Comparison of ENCODE assay signal across 1 cellular context in the genomic region with DNA sequence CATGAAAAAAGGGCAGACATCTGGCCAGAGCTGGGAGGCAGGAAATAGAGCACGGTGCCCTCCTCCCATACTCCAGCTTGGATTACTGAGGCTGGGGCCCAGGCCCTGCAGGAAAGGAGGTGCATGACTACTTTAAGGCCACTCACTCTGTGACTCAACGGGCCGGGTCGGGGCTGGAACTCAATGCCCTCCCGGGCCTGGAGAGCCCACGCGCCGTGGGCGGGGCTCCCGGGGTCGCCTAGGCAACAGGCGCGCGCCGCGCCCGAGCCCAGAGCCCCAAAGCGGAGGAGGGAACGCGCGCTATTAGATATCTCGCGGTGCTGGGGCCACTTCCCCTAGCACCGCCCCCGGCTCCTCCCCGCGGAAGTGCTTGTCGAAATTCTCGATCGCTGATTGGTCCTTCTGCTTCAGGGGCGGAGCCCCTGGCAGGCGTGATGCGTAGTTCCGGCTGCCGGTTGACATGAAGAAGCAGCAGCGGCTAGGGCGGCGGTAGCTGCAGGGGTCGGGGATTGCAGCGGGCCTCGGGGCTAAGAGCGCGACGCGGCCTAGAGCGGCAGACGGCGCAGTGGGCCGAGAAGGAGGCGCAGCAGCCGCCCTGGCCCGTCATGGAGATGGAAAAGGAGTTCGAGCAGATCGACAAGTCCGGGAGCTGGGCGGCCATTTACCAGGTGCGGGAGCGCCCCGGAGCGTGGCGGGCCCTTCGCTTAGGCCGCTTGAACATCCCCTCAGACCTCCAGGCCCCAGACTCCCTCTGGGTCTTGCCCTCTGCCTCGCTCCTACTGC.
TF ChIP-seq lines count a peak whose summit lies in the region.

Gene PTPN1, plus strand, starts transcription at position 461 of the 783 bp plus-strand sequence. Its CDS starts 145 bp downstream, at position 606.

TF ChIP-seq in K562, 482 proteins besides CTCF, POLR2A, EP300 and RAD21 (continued from another document and continues in another):
- no peak for TF ChIP-seq NFYB (IDR thresholded peaks at IDR 0.05; ENCODE audit: extremely low read depth, insufficient read length)
- TF ChIP-seq ILK (tag; IDR thresholded peaks at IDR 0.05; ENCODE audit: borderline replicate concordance, low read depth): no peak
- TF ChIP-seq GTF2A2 (tag; IDR thresholded peaks at IDR 0.05): no peak
- 0 out of 2 replicates have a peak, but pooled peaks have one; percentile 72 for TF ChIP-seq RUNX1 (IDR thresholded peaks at IDR 0.05; ENCODE audit: low read depth)
- no peak for TF ChIP-seq HNRNPH1 (optimal IDR thresholded peaks at IDR 0.05; ENCODE audit: low read depth, low read length)
- no peak for TF ChIP-seq ZNF121 (CRISPR knock-in tag; conservative IDR thresholded peaks at IDR 0.05)
- TF ChIP-seq STAG1 (CRISPR knock-in tag; IDR thresholded peaks at IDR 0.05; ENCODE audit: borderline replicate concordance): no peak; the same call in 1 of the 2 replicates
- no peak for TF ChIP-seq DIDO1 (tag; IDR thresholded peaks at IDR 0.05; ENCODE audit: low read depth)
- no peak for TF ChIP-seq STAT5A (IDR thresholded peaks at IDR 0.05; ENCODE audit: borderline replicate concordance, low read length)
- no peak for TF ChIP-seq ZNF311 (CRISPR knock-in tag; IDR thresholded peaks at IDR 0.05)
- no peak for TF ChIP-seq PYGO2 (tag; IDR thresholded peaks at IDR 0.05)
- TF ChIP-seq ZNF639 (CRISPR knock-in tag; conservative IDR thresholded peaks at IDR 0.05 in 1 of 2, IDR thresholded peaks at IDR 0.05 in 1 of 2): no peak
- no peak for TF ChIP-seq ZC3H8 (IDR thresholded peaks at IDR 0.05)
- no peak for TF ChIP-seq SRSF1 (IDR thresholded peaks at IDR 0.05; ENCODE audit: low read depth, low read length)
- TF ChIP-seq, protein P1, sequence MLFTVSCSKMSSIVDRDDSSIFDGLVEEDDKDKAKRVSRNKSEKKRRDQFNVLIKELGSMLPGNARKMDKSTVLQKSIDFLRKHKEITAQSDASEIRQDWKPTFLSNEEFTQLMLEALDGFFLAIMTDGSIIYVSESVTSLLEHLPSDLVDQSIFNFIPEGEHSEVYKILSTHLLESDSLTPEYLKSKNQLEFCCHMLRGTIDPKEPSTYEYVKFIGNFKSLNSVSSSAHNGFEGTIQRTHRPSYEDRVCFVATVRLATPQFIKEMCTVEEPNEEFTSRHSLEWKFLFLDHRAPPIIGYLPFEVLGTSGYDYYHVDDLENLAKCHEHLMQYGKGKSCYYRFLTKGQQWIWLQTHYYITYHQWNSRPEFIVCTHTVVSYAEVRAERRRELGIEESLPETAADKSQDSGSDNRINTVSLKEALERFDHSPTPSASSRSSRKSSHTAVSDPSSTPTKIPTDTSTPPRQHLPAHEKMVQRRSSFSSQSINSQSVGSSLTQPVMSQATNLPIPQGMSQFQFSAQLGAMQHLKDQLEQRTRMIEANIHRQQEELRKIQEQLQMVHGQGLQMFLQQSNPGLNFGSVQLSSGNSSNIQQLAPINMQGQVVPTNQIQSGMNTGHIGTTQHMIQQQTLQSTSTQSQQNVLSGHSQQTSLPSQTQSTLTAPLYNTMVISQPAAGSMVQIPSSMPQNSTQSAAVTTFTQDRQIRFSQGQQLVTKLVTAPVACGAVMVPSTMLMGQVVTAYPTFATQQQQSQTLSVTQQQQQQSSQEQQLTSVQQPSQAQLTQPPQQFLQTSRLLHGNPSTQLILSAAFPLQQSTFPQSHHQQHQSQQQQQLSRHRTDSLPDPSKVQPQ (CRISPR knock-in tag; IDR thresholded peaks at IDR 0.05; ENCODE audit: borderline replicate concordance): no peak
- no peak for TF ChIP-seq ZBTB12 (CRISPR knock-in tag; IDR thresholded peaks at IDR 0.05)
- peak; percentile 91 for TF ChIP-seq POLR2B (IDR thresholded peaks at IDR 0.05; ENCODE audit: low read depth, partially characterized antibody)
- 0 out of 2 replicates have a peak, but pooled peaks have one; percentile 47 for TF ChIP-seq FOXJ2 (tag; IDR thresholded peaks at IDR 0.05)
- no peak for TF ChIP-seq ZNF23 (CRISPR knock-in tag; IDR thresholded peaks at IDR 0.05)
- TF ChIP-seq, protein P2, sequence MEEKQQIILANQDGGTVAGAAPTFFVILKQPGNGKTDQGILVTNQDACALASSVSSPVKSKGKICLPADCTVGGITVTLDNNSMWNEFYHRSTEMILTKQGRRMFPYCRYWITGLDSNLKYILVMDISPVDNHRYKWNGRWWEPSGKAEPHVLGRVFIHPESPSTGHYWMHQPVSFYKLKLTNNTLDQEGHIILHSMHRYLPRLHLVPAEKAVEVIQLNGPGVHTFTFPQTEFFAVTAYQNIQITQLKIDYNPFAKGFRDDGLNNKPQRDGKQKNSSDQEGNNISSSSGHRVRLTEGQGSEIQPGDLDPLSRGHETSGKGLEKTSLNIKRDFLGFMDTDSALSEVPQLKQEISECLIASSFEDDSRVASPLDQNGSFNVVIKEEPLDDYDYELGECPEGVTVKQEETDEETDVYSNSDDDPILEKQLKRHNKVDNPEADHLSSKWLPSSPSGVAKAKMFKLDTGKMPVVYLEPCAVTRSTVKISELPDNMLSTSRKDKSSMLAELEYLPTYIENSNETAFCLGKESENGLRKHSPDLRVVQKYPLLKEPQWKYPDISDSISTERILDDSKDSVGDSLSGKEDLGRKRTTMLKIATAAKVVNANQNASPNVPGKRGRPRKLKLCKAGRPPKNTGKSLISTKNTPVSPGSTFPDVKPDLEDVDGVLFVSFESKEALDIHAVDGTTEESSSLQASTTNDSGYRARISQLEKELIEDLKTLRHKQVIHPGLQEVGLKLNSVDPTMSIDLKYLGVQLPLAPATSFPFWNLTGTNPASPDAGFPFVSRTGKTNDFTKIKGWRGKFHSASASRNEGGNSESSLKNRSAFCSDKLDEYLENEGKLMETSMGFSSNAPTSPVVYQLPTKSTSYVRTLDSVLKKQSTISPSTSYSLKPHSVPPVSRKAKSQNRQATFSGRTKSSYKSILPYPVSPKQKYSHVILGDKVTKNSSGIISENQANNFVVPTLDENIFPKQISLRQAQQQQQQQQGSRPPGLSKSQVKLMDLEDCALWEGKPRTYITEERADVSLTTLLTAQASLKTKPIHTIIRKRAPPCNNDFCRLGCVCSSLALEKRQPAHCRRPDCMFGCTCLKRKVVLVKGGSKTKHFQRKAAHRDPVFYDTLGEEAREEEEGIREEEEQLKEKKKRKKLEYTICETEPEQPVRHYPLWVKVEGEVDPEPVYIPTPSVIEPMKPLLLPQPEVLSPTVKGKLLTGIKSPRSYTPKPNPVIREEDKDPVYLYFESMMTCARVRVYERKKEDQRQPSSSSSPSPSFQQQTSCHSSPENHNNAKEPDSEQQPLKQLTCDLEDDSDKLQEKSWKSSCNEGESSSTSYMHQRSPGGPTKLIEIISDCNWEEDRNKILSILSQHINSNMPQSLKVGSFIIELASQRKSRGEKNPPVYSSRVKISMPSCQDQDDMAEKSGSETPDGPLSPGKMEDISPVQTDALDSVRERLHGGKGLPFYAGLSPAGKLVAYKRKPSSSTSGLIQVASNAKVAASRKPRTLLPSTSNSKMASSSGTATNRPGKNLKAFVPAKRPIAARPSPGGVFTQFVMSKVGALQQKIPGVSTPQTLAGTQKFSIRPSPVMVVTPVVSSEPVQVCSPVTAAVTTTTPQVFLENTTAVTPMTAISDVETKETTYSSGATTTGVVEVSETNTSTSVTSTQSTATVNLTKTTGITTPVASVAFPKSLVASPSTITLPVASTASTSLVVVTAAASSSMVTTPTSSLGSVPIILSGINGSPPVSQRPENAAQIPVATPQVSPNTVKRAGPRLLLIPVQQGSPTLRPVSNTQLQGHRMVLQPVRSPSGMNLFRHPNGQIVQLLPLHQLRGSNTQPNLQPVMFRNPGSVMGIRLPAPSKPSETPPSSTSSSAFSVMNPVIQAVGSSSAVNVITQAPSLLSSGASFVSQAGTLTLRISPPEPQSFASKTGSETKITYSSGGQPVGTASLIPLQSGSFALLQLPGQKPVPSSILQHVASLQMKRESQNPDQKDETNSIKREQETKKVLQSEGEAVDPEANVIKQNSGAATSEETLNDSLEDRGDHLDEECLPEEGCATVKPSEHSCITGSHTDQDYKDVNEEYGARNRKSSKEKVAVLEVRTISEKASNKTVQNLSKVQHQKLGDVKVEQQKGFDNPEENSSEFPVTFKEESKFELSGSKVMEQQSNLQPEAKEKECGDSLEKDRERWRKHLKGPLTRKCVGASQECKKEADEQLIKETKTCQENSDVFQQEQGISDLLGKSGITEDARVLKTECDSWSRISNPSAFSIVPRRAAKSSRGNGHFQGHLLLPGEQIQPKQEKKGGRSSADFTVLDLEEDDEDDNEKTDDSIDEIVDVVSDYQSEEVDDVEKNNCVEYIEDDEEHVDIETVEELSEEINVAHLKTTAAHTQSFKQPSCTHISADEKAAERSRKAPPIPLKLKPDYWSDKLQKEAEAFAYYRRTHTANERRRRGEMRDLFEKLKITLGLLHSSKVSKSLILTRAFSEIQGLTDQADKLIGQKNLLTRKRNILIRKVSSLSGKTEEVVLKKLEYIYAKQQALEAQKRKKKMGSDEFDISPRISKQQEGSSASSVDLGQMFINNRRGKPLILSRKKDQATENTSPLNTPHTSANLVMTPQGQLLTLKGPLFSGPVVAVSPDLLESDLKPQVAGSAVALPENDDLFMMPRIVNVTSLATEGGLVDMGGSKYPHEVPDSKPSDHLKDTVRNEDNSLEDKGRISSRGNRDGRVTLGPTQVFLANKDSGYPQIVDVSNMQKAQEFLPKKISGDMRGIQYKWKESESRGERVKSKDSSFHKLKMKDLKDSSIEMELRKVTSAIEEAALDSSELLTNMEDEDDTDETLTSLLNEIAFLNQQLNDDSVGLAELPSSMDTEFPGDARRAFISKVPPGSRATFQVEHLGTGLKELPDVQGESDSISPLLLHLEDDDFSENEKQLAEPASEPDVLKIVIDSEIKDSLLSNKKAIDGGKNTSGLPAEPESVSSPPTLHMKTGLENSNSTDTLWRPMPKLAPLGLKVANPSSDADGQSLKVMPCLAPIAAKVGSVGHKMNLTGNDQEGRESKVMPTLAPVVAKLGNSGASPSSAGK (IDR thresholded peaks at IDR 0.05): no peak
- TF ChIP-seq, protein P3, sequence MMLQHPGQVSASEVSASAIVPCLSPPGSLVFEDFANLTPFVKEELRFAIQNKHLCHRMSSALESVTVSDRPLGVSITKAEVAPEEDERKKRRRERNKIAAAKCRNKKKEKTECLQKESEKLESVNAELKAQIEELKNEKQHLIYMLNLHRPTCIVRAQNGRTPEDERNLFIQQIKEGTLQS (IDR thresholded peaks at IDR 0.05): no peak
- TF ChIP-seq, protein P3 (CRISPR knock-in tag; conservative IDR thresholded peaks at IDR 0.05): no peak; the same call in 1 of the 2 replicates
- TF ChIP-seq NFIC (IDR thresholded peaks at IDR 0.05): peak; percentile 24
- no peak for TF ChIP-seq SNRNP70 (optimal IDR thresholded peaks at IDR 0.05; ENCODE audit: low read depth, low read length)
- TF ChIP-seq ZNF444 (CRISPR knock-in tag; IDR thresholded peaks at IDR 0.05): no peak
- no peak for TF ChIP-seq ID3 (CRISPR knock-in tag; IDR thresholded peaks at IDR 0.05)
- no peak for TF ChIP-seq ID3 (tag; IDR thresholded peaks at IDR 0.05)
- peak; percentile 78 for TF ChIP-seq BCOR (IDR thresholded peaks at IDR 0.05)
- no peak for TF ChIP-seq ZNF175 (CRISPR knock-in tag; IDR thresholded peaks at IDR 0.05; ENCODE audit: low read depth)
- TF ChIP-seq KDM4B (IDR thresholded peaks at IDR 0.05; ENCODE audit: borderline replicate concordance in 2 of 2, low read depth in 1 of 2): no peak
- TF ChIP-seq TGIF2 (CRISPR knock-in tag; IDR thresholded peaks at IDR 0.05): no peak
- TF ChIP-seq POLR2G (IDR thresholded peaks at IDR 0.05; ENCODE audit: low read depth, low read length): peak; percentile 99
- no peak for TF ChIP-seq ZNF184 (CRISPR knock-in tag; IDR thresholded peaks at IDR 0.05)
- TF ChIP-seq STAT5B (CRISPR knock-in tag; IDR thresholded peaks at IDR 0.05): no peak
- TF ChIP-seq BHLHE40 (IDR thresholded peaks at IDR 0.05; ENCODE audit: low read length): no peak
- TF ChIP-seq GATA2 (CRISPR knock-in tag; IDR thresholded peaks at IDR 0.05): no peak
- TF ChIP-seq ZNF239 (CRISPR knock-in tag; IDR thresholded peaks at IDR 0.05): no peak
- 0 out of 4 replicates have a peak, but pooled peaks have one; percentile 20 to 35 for TF ChIP-seq UBTF (IDR thresholded peaks at IDR 0.05; ENCODE audit: borderline replicate concordance in 1 of 2, low read depth in 2 of 2, low read length in 2 of 2)
- peak; percentile 92; the same call in 1 of the 2 replicates for TF ChIP-seq CHCHD3 (CRISPR knock-in tag; IDR thresholded peaks at IDR 0.05)
- no peak for TF ChIP-seq BRD9 (IDR thresholded peaks at IDR 0.05; ENCODE audit: low read depth, partially characterized antibody)
- TF ChIP-seq CEBPB (tag; IDR thresholded peaks at IDR 0.05): no peak
